Comparison of ENCODE assay signal across 16 cellular contexts in genomic region chr7:129317450-129317849, GRCh38.
DNase-seq lines count a peak whose midpoint lies in the region; ATAC-seq and TF ChIP-seq lines count a peak whose summit lies in the region.
"Had no signal": no experiment of that assay in that cellular context is flagged by ENCODE, and none has a peak within 500 bp of the region (broad histone marks: within the 10 kb centered on the region; RNA-seq: fewer than 3 reads in every experiment).

No MANE protein-coding gene starts in this region.

- intact Hi-C loops in activated T-helper 2 cell treated with anti-CD3 and anti-CD28 coated beads, Interferon-gamma antibody, Interleukin-2, Interleukin-4, amounts not matched to agents 10 μg/mL and 5 μg/mL and 100 μg/mL, durations not matched to agents 14 hours and 24 hours and 36 hours (cut with micrococcal nuclease): no loop called here

- H3K79me2 ChIP-seq in KMS-11 (ENCODE audit: insufficient read depth, low read depth) (peaks cover 14% of the 10 kb centered on the region), mesendoderm (ENCODE audit: control insufficient read depth, insufficient read depth, low read length) (no peaks in the 10 kb centered on the region)

- DNase-seq in WTC11 (ENCODE audit: low spot score) (no peak), mesendoderm (peak; percentile 42), dedifferentiated amniotic fluid mesenchymal stem cell (ENCODE audit: extremely low spot score) (no peak), suprapubic skin (ENCODE audit: low spot score in 2 of 2) (no peak), NOMO-1 (lab: John Stamatoyannopoulos, UW; ENCODE audit: unreplicated experiment in 2 of 2) (no peak)
- DNase-seq in activated T-helper 2 cell treated with anti-CD3 and anti-CD28 coated beads, Interferon-gamma antibody, Interleukin-2, Interleukin-4, amounts not matched to agents 10 μg/mL and 5 μg/mL and 100 μg/mL, durations not matched to agents 14 hours and 24 hours and 36 hours (ENCODE audit: low spot score): no peak
- DNase-seq: C1 segment of cervical spinal cord; Calu3; CD4-positive, alpha-beta memory T cell; COR-L47; DMS53; DMS79 treated with DMSO at 0.1 percent for 48 hours; GM23248; H9 had no signal

- H3K27ac ChIP-seq in KMS-11 (peak overlapping the region; percentile 97), mesendoderm (ENCODE audit: low read depth, low read length) (no peak overlapping the region), suprapubic skin (no peak overlapping the region)
- H3K27ac ChIP-seq: GM23248 had no signal

- no peak for TF ChIP-seq POLR2A in suprapubic skin (IDR thresholded peaks at IDR 0.05)

- no CpG with 5 or more reads among the region's 2 CpGs for WGBS in mesendoderm (ENCODE audit: extremely low coverage, insufficient coverage, low lambda C conversion rate)
- 46% methylated on average over 2 of the region's 2 CpGs for WGBS in suprapubic skin

- H3K4me1 Mint-ChIP-seq in WTC11: no peaks in the 10 kb centered on the region; the same call in none of the 2 replicates
- no peaks in the 10 kb centered on the region for H3K4me1 Mint-ChIP-seq in activated T-helper 2 cell treated with anti-CD3 and anti-CD28 coated beads, Interferon-gamma antibody, Interleukin-2, Interleukin-4, amounts not matched to agents 10 μg/mL and 5 μg/mL and 100 μg/mL, durations not matched to agents 14 hours and 24 hours and 36 hours (ENCODE audit: low read depth)
- H3K4me1 Mint-ChIP-seq: H9 had no signal

- H3K18ac ChIP-seq in mesendoderm (ENCODE audit: low read length): no peak overlapping the region

- CTCF ChIA-PET in WTC11 (lab: Charles Lee): interaction anchor here (0.9 kb wide), 1 partner anchor 19 kb away, joined by 3 read pairs; no protein-coding TSS in a partner anchor

- no peak overlapping the region for H2BK5ac ChIP-seq in mesendoderm (ENCODE audit: low read length)

- no peaks in the 10 kb centered on the region for H3K9me3 Mint-ChIP-seq in WTC11
- no peaks in the 10 kb centered on the region for H3K9me3 Mint-ChIP-seq in activated T-helper 2 cell treated with anti-CD3 and anti-CD28 coated beads, Interferon-gamma antibody, Interleukin-2, Interleukin-4, amounts not matched to agents 10 μg/mL and 5 μg/mL and 100 μg/mL, durations not matched to agents 14 hours and 24 hours and 36 hours

- H2AK5ac ChIP-seq in mesendoderm (ENCODE audit: low read length): no peak overlapping the region

- H2AFZ ChIP-seq in KMS-11 (ENCODE audit: low read depth): no peak overlapping the region
- H2AFZ ChIP-seq: GM23248 had no signal

- no peak overlapping the region for H2BK15ac ChIP-seq in mesendoderm (replicated peaks; ENCODE audit: low read depth)

- H3K27me3 ChIP-seq in KMS-11 (ENCODE audit: insufficient read depth, low read depth) (no peaks in the 10 kb centered on the region), mesendoderm (ENCODE audit: insufficient read depth, low read length, poor library complexity) (no peaks in the 10 kb centered on the region), suprapubic skin (no peaks in the 10 kb centered on the region)

- H3K23ac ChIP-seq in mesendoderm (ENCODE audit: low read length): no peak overlapping the region

- H3K9ac ChIP-seq in KMS-11: no peak overlapping the region; the same call in 1 of the 2 replicates
- H3K9ac ChIP-seq in mesendoderm (ENCODE audit: low read length): no peak overlapping the region
- H3K9ac ChIP-seq: GM23248 had no signal

- H3K4me3 ChIP-seq in KMS-11 (IDR thresholded peaks at IDR 0.05; ENCODE audit: insufficient read depth, low read depth, low read length) (no peak overlapping the region), mesendoderm (ENCODE audit: low read length) (no peak overlapping the region), suprapubic skin (no peak overlapping the region)
- H3K4me3 ChIP-seq: GM23248 had no signal

- ATAC-seq in WTC11: peak; percentile 65
- ATAC-seq: HCT116 had no signal

- H3K4ac ChIP-seq in mesendoderm (ENCODE audit: low read depth, low read length): no peak overlapping the region

- no peak for TF ChIP-seq CTCF in KMS-11 (conservative IDR thresholded peaks at IDR 0.05; ENCODE audit: low read depth, low read length)
- TF ChIP-seq CTCF in WTC11 (IDR thresholded peaks at IDR 0.05): no peak
- TF ChIP-seq CTCF in suprapubic skin (IDR thresholded peaks at IDR 0.05): no peak

- H3K4me3 Mint-ChIP-seq in WTC11: no peak overlapping the region
- no peak overlapping the region for H3K4me3 Mint-ChIP-seq in activated T-helper 2 cell treated with anti-CD3 and anti-CD28 coated beads, Interferon-gamma antibody, Interleukin-2, Interleukin-4, amounts not matched to agents 10 μg/mL and 5 μg/mL and 100 μg/mL, durations not matched to agents 14 hours and 24 hours and 36 hours (ENCODE audit: low read depth)
- H3K4me3 Mint-ChIP-seq: CD4-positive, alpha-beta memory T cell; H9 had no signal

- no peaks in the 10 kb centered on the region for H3K27me3 Mint-ChIP-seq in WTC11 (ENCODE audit: low read depth)
- peaks cover 2% of the 10 kb centered on the region for H3K27me3 Mint-ChIP-seq in activated T-helper 2 cell treated with anti-CD3 and anti-CD28 coated beads, Interferon-gamma antibody, Interleukin-2, Interleukin-4, amounts not matched to agents 10 μg/mL and 5 μg/mL and 100 μg/mL, durations not matched to agents 14 hours and 24 hours and 36 hours (ENCODE audit: low read depth)
- H3K27me3 Mint-ChIP-seq: CD4-positive, alpha-beta memory T cell had no signal

- peaks cover 3% of the 10 kb centered on the region; the same call in 1 of the 2 replicates for H3K36me3 Mint-ChIP-seq in WTC11
- H3K36me3 Mint-ChIP-seq in activated T-helper 2 cell treated with anti-CD3 and anti-CD28 coated beads, Interferon-gamma antibody, Interleukin-2, Interleukin-4, amounts not matched to agents 10 μg/mL and 5 μg/mL and 100 μg/mL, durations not matched to agents 14 hours and 24 hours and 36 hours (ENCODE audit: low read depth): no peaks in the 10 kb centered on the region

- no peaks in the 10 kb centered on the region for H3K79me1 ChIP-seq in mesendoderm (ENCODE audit: low read length)

- H3K4me2 ChIP-seq in KMS-11 (peak overlapping the region; percentile 78), mesendoderm (ENCODE audit: low read length) (no peak overlapping the region)

- no peaks in the 10 kb centered on the region for H3K9me3 ChIP-seq in suprapubic skin

- POLR2A ChIA-PET in WTC11 (lab: Charles Lee): no interaction called here

- H3K36me3 ChIP-seq in KMS-11 (ENCODE audit: insufficient read depth) (no peaks in the 10 kb centered on the region), mesendoderm (ENCODE audit: control insufficient read depth, insufficient read depth, low read length) (no peaks in the 10 kb centered on the region), suprapubic skin (peaks cover 5% of the 10 kb centered on the region)

- no peak overlapping the region for H4K5ac ChIP-seq in mesendoderm (ENCODE audit: low read length)

- H3K56ac ChIP-seq in mesendoderm (ENCODE audit: low read length): no peak overlapping the region

- H3K4me1 ChIP-seq in KMS-11 (ENCODE audit: low read depth, poor library complexity, severe bottlenecking) (peaks cover 96% of the 10 kb centered on the region), mesendoderm (ENCODE audit: control insufficient read depth, low read depth, low read length) (no peaks in the 10 kb centered on the region), suprapubic skin (peaks cover 26% of the 10 kb centered on the region)

- H4K8ac ChIP-seq in mesendoderm (ENCODE audit: low read depth, low read length): no peak overlapping the region

- TF ChIP-seq EP300 in suprapubic skin (IDR thresholded peaks at IDR 0.05): no peak

- no peaks in the 10 kb centered on the region for H4K20me1 ChIP-seq in KMS-11 (ENCODE audit: insufficient read depth)

- H2BK120ac ChIP-seq in mesendoderm (ENCODE audit: low read depth, low read length): no peak overlapping the region

- no peak overlapping the region for H3K27ac Mint-ChIP-seq in WTC11
- H3K27ac Mint-ChIP-seq in activated T-helper 2 cell treated with anti-CD3 and anti-CD28 coated beads, Interferon-gamma antibody, Interleukin-2, Interleukin-4, amounts not matched to agents 10 μg/mL and 5 μg/mL and 100 μg/mL, durations not matched to agents 14 hours and 24 hours and 36 hours: no peak overlapping the region
- H3K27ac Mint-ChIP-seq: CD4-positive, alpha-beta memory T cell; H9 had no signal

TF ChIP-seq in WTC11, 78 proteins besides CTCF, POLR2A, EP300 and RAD21 (continues in another document):
- TF ChIP-seq, protein P1, sequence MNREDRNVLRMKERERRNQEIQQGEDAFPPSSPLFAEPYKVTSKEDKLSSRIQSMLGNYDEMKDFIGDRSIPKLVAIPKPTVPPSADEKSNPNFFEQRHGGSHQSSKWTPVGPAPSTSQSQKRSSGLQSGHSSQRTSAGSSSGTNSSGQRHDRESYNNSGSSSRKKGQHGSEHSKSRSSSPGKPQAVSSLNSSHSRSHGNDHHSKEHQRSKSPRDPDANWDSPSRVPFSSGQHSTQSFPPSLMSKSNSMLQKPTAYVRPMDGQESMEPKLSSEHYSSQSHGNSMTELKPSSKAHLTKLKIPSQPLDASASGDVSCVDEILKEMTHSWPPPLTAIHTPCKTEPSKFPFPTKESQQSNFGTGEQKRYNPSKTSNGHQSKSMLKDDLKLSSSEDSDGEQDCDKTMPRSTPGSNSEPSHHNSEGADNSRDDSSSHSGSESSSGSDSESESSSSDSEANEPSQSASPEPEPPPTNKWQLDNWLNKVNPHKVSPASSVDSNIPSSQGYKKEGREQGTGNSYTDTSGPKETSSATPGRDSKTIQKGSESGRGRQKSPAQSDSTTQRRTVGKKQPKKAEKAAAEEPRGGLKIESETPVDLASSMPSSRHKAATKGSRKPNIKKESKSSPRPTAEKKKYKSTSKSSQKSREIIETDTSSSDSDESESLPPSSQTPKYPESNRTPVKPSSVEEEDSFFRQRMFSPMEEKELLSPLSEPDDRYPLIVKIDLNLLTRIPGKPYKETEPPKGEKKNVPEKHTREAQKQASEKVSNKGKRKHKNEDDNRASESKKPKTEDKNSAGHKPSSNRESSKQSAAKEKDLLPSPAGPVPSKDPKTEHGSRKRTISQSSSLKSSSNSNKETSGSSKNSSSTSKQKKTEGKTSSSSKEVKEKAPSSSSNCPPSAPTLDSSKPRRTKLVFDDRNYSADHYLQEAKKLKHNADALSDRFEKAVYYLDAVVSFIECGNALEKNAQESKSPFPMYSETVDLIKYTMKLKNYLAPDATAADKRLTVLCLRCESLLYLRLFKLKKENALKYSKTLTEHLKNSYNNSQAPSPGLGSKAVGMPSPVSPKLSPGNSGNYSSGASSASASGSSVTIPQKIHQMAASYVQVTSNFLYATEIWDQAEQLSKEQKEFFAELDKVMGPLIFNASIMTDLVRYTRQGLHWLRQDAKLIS (CRISPR knock-in tag; IDR thresholded peaks at IDR 0.05; ENCODE audit: borderline replicate concordance): no peak
- TF ChIP-seq GABPB1 (CRISPR knock-in tag; IDR thresholded peaks at IDR 0.05) (no peak), TP53 (CRISPR knock-in tag; IDR thresholded peaks at IDR 0.05) (no peak), JUN (CRISPR knock-in tag; IDR thresholded peaks at IDR 0.05) (no peak)
